Comparison of ENCODE assay signal across 8 cellular contexts in the genomic region with DNA sequence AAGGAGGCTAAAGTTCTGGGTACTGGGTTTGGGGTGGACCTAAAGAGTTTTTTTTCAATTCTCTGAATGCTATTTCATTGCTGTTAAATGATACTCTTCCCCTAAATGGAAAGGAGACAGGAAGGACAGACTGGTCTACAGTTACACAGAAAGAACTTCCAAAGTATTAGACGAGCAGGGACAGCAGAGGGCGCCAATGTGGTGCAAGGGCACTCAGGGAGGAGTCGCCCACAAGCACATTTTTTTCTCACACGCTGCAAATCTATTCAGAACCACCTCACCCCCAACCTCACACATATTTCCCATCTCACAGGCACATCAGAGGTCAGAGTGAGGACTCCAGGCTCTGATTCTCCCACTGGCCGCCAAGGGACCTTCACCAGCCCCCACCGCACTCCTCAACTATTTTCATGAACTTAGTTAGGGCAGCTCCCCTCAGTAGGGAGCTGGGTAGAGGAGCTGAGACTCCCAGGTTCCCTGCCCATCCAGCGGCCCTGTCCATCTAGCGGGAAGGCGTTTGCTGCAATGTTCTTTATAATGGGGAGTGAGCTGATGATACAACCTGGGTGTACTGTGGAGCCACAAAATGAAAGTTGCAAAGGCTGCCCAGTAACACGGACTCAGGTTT. TPM values are rescaled to one million over a fixed set of nuclear protein-coding genes. Genes with fewer than 3 reads are reported as not detected.
DNase-seq lines count a peak whose midpoint lies in the region; ATAC-seq and TF ChIP-seq lines count a peak whose summit lies in the region.

No MANE protein-coding gene starts in this region.

- peak; percentile 86 for TF ChIP-seq CTCF in Caco-2 (IDR thresholded peaks at IDR 0.05; ENCODE audit: insufficient read depth in 1 of 2, low read depth in 1 of 2, low read length in 1 of 2, severe bottlenecking in 1 of 2, unreplicated experiment in 1 of 2)
- peak; percentile 94 for TF ChIP-seq CTCF in WERI-Rb-1 (IDR thresholded peaks at IDR 0.05; ENCODE audit: low read depth, low read length)
- peak; percentile 86 for TF ChIP-seq CTCF in cardiac fibroblast (IDR thresholded peaks at IDR 0.05; ENCODE audit: low read depth, low read length)

- H3K9me3 ChIP-seq in Caco-2, result no peaks in the 10 kb centered on the region
- H3K9me3 ChIP-seq in WERI-Rb-1 (ENCODE audit: severe bottlenecking), result peaks cover 9% of the 10 kb centered on the region

- POLR2A ChIA-PET in Caco-2 (lab: Charles Lee), result no interaction called here

- H3K4me3 ChIP-seq in Caco-2 (ENCODE audit: low read depth, low read length) (no peak overlapping the region), WERI-Rb-1 (ENCODE audit: low read depth, low read length) (no peak overlapping the region; the same call in 1 of the 2 replicates), cardiac fibroblast (replicated peaks in 1 of 2; ENCODE audit: low read depth in 2 of 2, low read length in 2 of 2) (peak overlapping the region in 1 of 2 donors; percentile 59)

- ATAC-seq in HG02642 (IDR thresholded peaks at IDR 0.05; ENCODE audit: poor library complexity, unreplicated experiment) (peak; percentile 58), HG02852 (IDR thresholded peaks at IDR 0.05; ENCODE audit: unreplicated experiment) (no peak)

- DNase-seq in Caco-2 (peak; percentile 92 to 93), NCI-H2227 treated with DMSO at 0.1 percent for 48 hours (lab: John Stamatoyannopoulos, UW) (peak; percentile 89), WERI-Rb-1 (peak; percentile 95), cardiac fibroblast (ENCODE audit: low read depth in 2 of 2) (peak; percentile 92 to 93), iris pigment epithelial cell (ENCODE audit: low read depth) (peak; percentile 91)
- peak; percentile 64 to 81 (median 75) for DNase-seq in stimulated activated CD4-positive, alpha-beta T cell treated with anti-CD3 and anti-CD28 coated beads, Interleukin-12 subunit alpha, Interleukin-12 subunit beta, amount 100 ng/mL, for 48 hours (ENCODE audit: low read depth in 2 of 3, low spot score in 1 of 3)

- H3K36me3 Mint-ChIP-seq in Caco-2 (ENCODE audit: insufficient read depth, unreplicated experiment), result no peaks in the 10 kb centered on the region

- BruUV-seq in Caco-2 (replicated peaks; lab: Mats Ljungman, UMichigan), result no TSS peak

- no peaks in the 10 kb centered on the region for H3K9me3 Mint-ChIP-seq in Caco-2 (ENCODE audit: unreplicated experiment)

- H3K4me1 ChIP-seq in Caco-2, result peaks cover 30% of the 10 kb centered on the region

- H3K27ac ChIP-seq in WERI-Rb-1, result no peak overlapping the region

- intact Hi-C loops in Caco-2 (cut with micrococcal nuclease; ENCODE audit: unreplicated experiment), result loop anchor here (1.0 kb wide), 4 partner anchors 27 to 293 kb away; no protein-coding TSS in a partner anchor

- CTCF ChIA-PET in Caco-2 (lab: Charles Lee), result interaction anchor here (0.5 to 1.4 kb wide), 5 partner anchors 32 to 378 kb away, joined by 3 to 8 read pairs (median 3); no protein-coding TSS in a partner anchor

- peak overlapping the region; percentile 73 for H3K4me3 Mint-ChIP-seq in Caco-2 (ENCODE audit: unreplicated experiment)

- peak overlapping the region; percentile 46 for H3K27ac Mint-ChIP-seq in Caco-2 (ENCODE audit: unreplicated experiment)

- H3K36me3 ChIP-seq in Caco-2 (ENCODE audit: control insufficient read depth, insufficient read depth, low read length) (no peaks in the 10 kb centered on the region), WERI-Rb-1 (no peaks in the 10 kb centered on the region)

- H3K27me3 ChIP-seq in Caco-2 (replicated peaks; ENCODE audit: control insufficient read depth, insufficient read depth, low read length) (no peaks in the 10 kb centered on the region), WERI-Rb-1 (ENCODE audit: insufficient read depth, low read depth, severe bottlenecking) (no peaks in the 10 kb centered on the region)

- H3K4me1 Mint-ChIP-seq in Caco-2 (ENCODE audit: low read depth, unreplicated experiment), result peaks cover 52% of the 10 kb centered on the region

- no peaks in the 10 kb centered on the region for H3K27me3 Mint-ChIP-seq in Caco-2 (ENCODE audit: insufficient read depth, unreplicated experiment)

RNA-seq across cellular contexts. Expression of gene CA4, which starts 6.8 kb away (rescaled TPM):
- total RNA-seq in Caco-2 (2022), result not detected in 2 replicates
